ENCODE assay signal across 8 cellular contexts in genomic region chr12:100566887-100567637, GRCh38.
A peak's percentile ranks its signal among the peaks of the same experiment; 100 is the strongest.
DNase-seq lines count a peak whose midpoint lies in the region; ATAC-seq and TF ChIP-seq lines count a peak whose summit lies in the region.

No MANE protein-coding gene starts in this region.

- DNase-seq in NOMO-1 treated with DMSO at 0.1 percent for 48 hours (lab: John Stamatoyannopoulos, UW; ENCODE audit: unreplicated experiment): peak; percentile 86
- DNase-seq in medulla oblongata (ENCODE audit: extremely low spot score): peak; percentile 84
- DNase-seq in NCI-H2107 (lab: John Stamatoyannopoulos, UW): no peak
- DNase-seq in erythroblast (lab: John Stamatoyannopoulos, UW): no peak
- DNase-seq in GM03348 (ENCODE audit: low spot score): no peak
- DNase-seq in DMS79 treated with DMSO at 0.1 percent for 48 hours (lab: John Stamatoyannopoulos, UW): no peak

- no peak for TF ChIP-seq POLR2A in erythroblast (IDR thresholded peaks at IDR 0.05; ENCODE audit: low read length)

- ATAC-seq in GM18868 (IDR thresholded peaks at IDR 0.05; ENCODE audit: unreplicated experiment) (peak; percentile 96), HG02610 (IDR thresholded peaks at IDR 0.05; ENCODE audit: unreplicated experiment) (peak; percentile 90)

Comparison
In these comparisons a context has a peak if more than half of its experiments do, and no peak if none do; other contexts are left out.
1. DNase-seq: peak in NOMO-1 treated with DMSO at 0.1 percent for 48 hours (single experiment) and medulla oblongata (single experiment); none in NCI-H2107 (single experiment), erythroblast (0 of 2), GM03348 (single experiment) and DMS79 treated with DMSO at 0.1 percent for 48 hours (single experiment).